ENCODE assay signal across 9 cellular contexts in genomic region chr6:52596371-52597028, GRCh38. TPM values are rescaled to one million over a fixed set of nuclear protein-coding genes. Genes with fewer than 3 reads are reported as not detected.
A peak's percentile ranks its signal among the peaks of the same experiment; 100 is the strongest.
DNase-seq lines count a peak whose midpoint lies in the region; ATAC-seq and TF ChIP-seq lines count a peak whose summit lies in the region.
"Had no signal": no experiment of that assay in that cellular context is flagged by ENCODE, and none has a peak within 500 bp of the region (broad histone marks: within the 10 kb centered on the region; RNA-seq: fewer than 3 reads in every experiment).

No MANE protein-coding gene starts in this region.

- H3K27ac ChIP-seq in SK-N-SH (ENCODE audit: low read depth in 2 of 2, low read length in 1 of 2): peak overlapping the region; percentile 86 to 97
- peak overlapping the region; percentile 90 for H3K27ac ChIP-seq in WERI-Rb-1
- peak overlapping the region; percentile 87 for H3K27ac ChIP-seq in hepatocyte
- H3K27ac ChIP-seq in thyroid gland: peak overlapping the region in 2 of 3 donors; percentile 64 to 68

- no peaks in the 10 kb centered on the region for H3K9me2 ChIP-seq in SK-N-SH
- H3K9me2 ChIP-seq in hepatocyte (replicated peaks; ENCODE audit: insufficient read depth): no peaks in the 10 kb centered on the region

- no peak for TF ChIP-seq RAD21 in SK-N-SH (IDR thresholded peaks at IDR 0.05; ENCODE audit: low read length)

- no peaks in the 10 kb centered on the region for H3K36me3 ChIP-seq in SK-N-SH (replicated peaks in 1 of 2; ENCODE audit: control insufficient read depth in 1 of 2, insufficient read depth in 2 of 2, low read length in 1 of 2)
- H3K36me3 ChIP-seq in WERI-Rb-1: no peaks in the 10 kb centered on the region
- no peaks in the 10 kb centered on the region for H3K36me3 ChIP-seq in hepatocyte (replicated peaks; ENCODE audit: insufficient read depth, low read depth)
- no peaks in the 10 kb centered on the region for H3K36me3 ChIP-seq in thyroid gland

- H3K79me2 ChIP-seq in SK-N-SH (ENCODE audit: insufficient read depth) (no peaks in the 10 kb centered on the region), hepatocyte (no peaks in the 10 kb centered on the region)

- no peak for TF ChIP-seq CTCF in SK-N-SH (IDR thresholded peaks at IDR 0.05)
- no peak for TF ChIP-seq CTCF in WERI-Rb-1 (IDR thresholded peaks at IDR 0.05; ENCODE audit: low read depth, low read length)
- TF ChIP-seq CTCF in hepatocyte (IDR thresholded peaks at IDR 0.05; ENCODE audit: poor library complexity): no peak
- no peak for TF ChIP-seq CTCF in thyroid gland (IDR thresholded peaks at IDR 0.05)

- no peak for TF ChIP-seq EP300 in SK-N-SH (IDR thresholded peaks at IDR 0.05; ENCODE audit: borderline replicate concordance in 1 of 2, low read depth in 1 of 2, low read length in 1 of 2)

- H3K4me1 ChIP-seq in SK-N-SH (ENCODE audit: control insufficient read depth in 1 of 2, insufficient read depth in 2 of 2, low read depth in 1 of 2, low read length in 1 of 2): peaks cover 41 to 58% of the 10 kb centered on the region in 2 experiments
- H3K4me1 ChIP-seq in hepatocyte (ENCODE audit: insufficient read depth): peaks cover 30% of the 10 kb centered on the region
- peaks cover 30 to 55% of the 10 kb centered on the region in 2 donors for H3K4me1 ChIP-seq in thyroid gland

- peak overlapping the region; percentile 37; the same call in 1 of the 2 replicates for H3K9ac ChIP-seq in SK-N-SH

- intact Hi-C loops in thyroid gland (cut with DNase I): loop anchor here (5.0 kb wide), 1 partner anchor 66 kb away; no protein-coding TSS in a partner anchor

- H2AFZ ChIP-seq in SK-N-SH (ENCODE audit: low read depth) (peak overlapping the region; percentile 57), hepatocyte (no peak overlapping the region)

- no peak for TF ChIP-seq POLR2A in thyroid gland (IDR thresholded peaks at IDR 0.05)

- H3K4me3 ChIP-seq in SK-N-SH (ENCODE audit: low read depth in 2 of 2, low read length in 1 of 2) (no peak overlapping the region), WERI-Rb-1 (ENCODE audit: low read depth, low read length) (peak overlapping the region; percentile 22), hepatocyte (no peak overlapping the region), thyroid gland (replicated peaks in 1 of 3) (no peak overlapping the region)
- H3K4me3 ChIP-seq: A549 had no signal

- DNase-seq in SK-N-SH (no peak), WERI-Rb-1 (no peak), hepatocyte (ENCODE audit: low spot score) (no peak), thyroid gland (no peak), OCI-M1 (lab: John Stamatoyannopoulos, UW) (no peak)

- H3K4me2 ChIP-seq in SK-N-SH (peak overlapping the region; percentile 85), hepatocyte (no peak overlapping the region)

- H3K27me3 ChIP-seq in SK-N-SH (ENCODE audit: insufficient read depth): no peaks in the 10 kb centered on the region
- H3K27me3 ChIP-seq in WERI-Rb-1 (ENCODE audit: insufficient read depth, low read depth, severe bottlenecking): no peaks in the 10 kb centered on the region
- no peaks in the 10 kb centered on the region for H3K27me3 ChIP-seq in hepatocyte
- no peaks in the 10 kb centered on the region for H3K27me3 ChIP-seq in thyroid gland

- H3F3A ChIP-seq in SK-N-SH (replicated peaks; ENCODE audit: insufficient read depth): peaks cover 37% of the 10 kb centered on the region

- H4K20me1 ChIP-seq in SK-N-SH (ENCODE audit: insufficient read depth) (no peaks in the 10 kb centered on the region), hepatocyte (ENCODE audit: insufficient read depth, poor library complexity, severe bottlenecking) (no peaks in the 10 kb centered on the region)

- POLR2A ChIA-PET in SK-N-SH (lab: Yijun Ruan, JAX): interaction anchor here (2.1 to 2.4 kb wide), 2 partner anchors 19 to 176 kb away, joined by 6 to 8 read pairs; partner anchors contain the start of genes EFHC1 and TRAM2

- 61% methylated on average over 2 of the region's 2 CpGs for WGBS in SK-N-SH (ENCODE audit: low lambda C conversion rate)
- 74% methylated on average over 2 of the region's 2 CpGs for WGBS in hepatocyte (ENCODE audit: low lambda C conversion rate, missing lambda C conversion rate)
- 70 to 74% methylated on average over 2 of the region's 2 CpGs for WGBS in thyroid gland, 2 donors

- H3K9me3 ChIP-seq in SK-N-SH (no peaks in the 10 kb centered on the region), WERI-Rb-1 (ENCODE audit: severe bottlenecking) (no peaks in the 10 kb centered on the region), hepatocyte (ENCODE audit: low read depth) (no peaks in the 10 kb centered on the region), thyroid gland (no peaks in the 10 kb centered on the region)
- H3K9me3 ChIP-seq: A549 had no signal

- ATAC-seq in SK-N-SH treated with all-trans-retinoic acid at 6 μM for 48 hours (no peak), GM21723 (IDR thresholded peaks at IDR 0.05; ENCODE audit: unreplicated experiment) (no peak), HG03175 (IDR thresholded peaks at IDR 0.05; ENCODE audit: unreplicated experiment) (no peak)

- CTCF ChIA-PET in SK-N-SH (lab: Yijun Ruan, JAX): interaction anchor here (0.6 to 7.5 kb wide), 18 partner anchors 10 to 287 kb away, joined by 3 to 86 read pairs (median 6); partner anchors contain the start of genes EFHC1 and TRAM2

TF ChIP-seq in SK-N-SH, 30 proteins besides CTCF, POLR2A, EP300 and RAD21 (continues in another document):
- TF ChIP-seq SMC3 (IDR thresholded peaks at IDR 0.05; ENCODE audit: low read depth, low read length): no peak
- no peak for TF ChIP-seq MXI1 (IDR thresholded peaks at IDR 0.05; ENCODE audit: low read depth, low read length)
- TF ChIP-seq, protein P1, sequence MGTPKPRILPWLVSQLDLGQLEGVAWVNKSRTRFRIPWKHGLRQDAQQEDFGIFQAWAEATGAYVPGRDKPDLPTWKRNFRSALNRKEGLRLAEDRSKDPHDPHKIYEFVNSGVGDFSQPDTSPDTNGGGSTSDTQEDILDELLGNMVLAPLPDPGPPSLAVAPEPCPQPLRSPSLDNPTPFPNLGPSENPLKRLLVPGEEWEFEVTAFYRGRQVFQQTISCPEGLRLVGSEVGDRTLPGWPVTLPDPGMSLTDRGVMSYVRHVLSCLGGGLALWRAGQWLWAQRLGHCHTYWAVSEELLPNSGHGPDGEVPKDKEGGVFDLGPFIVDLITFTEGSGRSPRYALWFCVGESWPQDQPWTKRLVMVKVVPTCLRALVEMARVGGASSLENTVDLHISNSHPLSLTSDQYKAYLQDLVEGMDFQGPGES (IDR thresholded peaks at IDR 0.05; ENCODE audit: low read depth, low read length): no peak
- TF ChIP-seq ELF1 (IDR thresholded peaks at IDR 0.05): no peak
- no peak for TF ChIP-seq FOXJ3 (CRISPR knock-in tag; IDR thresholded peaks at IDR 0.05)
- TF ChIP-seq EZH2phosphoT487 (IDR thresholded peaks at IDR 0.05; ENCODE audit: borderline replicate concordance, low read depth): no peak
- no peak for TF ChIP-seq SIN3A (IDR thresholded peaks at IDR 0.05; ENCODE audit: borderline replicate concordance, low read depth, low read length)
- TF ChIP-seq GABPA (IDR thresholded peaks at IDR 0.05; ENCODE audit: low read depth): no peak
- TF ChIP-seq RXRA (IDR thresholded peaks at IDR 0.05; ENCODE audit: borderline replicate concordance, low read depth): no peak
- no peak for TF ChIP-seq RFX5 (IDR thresholded peaks at IDR 0.05; ENCODE audit: low read length)
- no peak for TF ChIP-seq YY1 (IDR thresholded peaks at IDR 0.05; ENCODE audit: low read depth)
- no peak for TF ChIP-seq JUND (IDR thresholded peaks at IDR 0.05)
- no peak for TF ChIP-seq POLR2AphosphoS5 (IDR thresholded peaks at IDR 0.05; ENCODE audit: low read depth, low read length)
- TF ChIP-seq TEAD4 (IDR thresholded peaks at IDR 0.05; ENCODE audit: borderline replicate concordance, insufficient read depth): no peak
- TF ChIP-seq GATA2 (CRISPR knock-in tag; IDR thresholded peaks at IDR 0.05): no peak
- TF ChIP-seq MEF2A (IDR thresholded peaks at IDR 0.05; ENCODE audit: borderline replicate concordance, low read depth): no peak

TF ChIP-seq in SK-N-SH treated with all-trans-retinoic acid at 6 μM for 48 hours, 23 proteins besides CTCF, POLR2A, EP300 and RAD21 (continues in another document):
- TF ChIP-seq, protein P2, sequence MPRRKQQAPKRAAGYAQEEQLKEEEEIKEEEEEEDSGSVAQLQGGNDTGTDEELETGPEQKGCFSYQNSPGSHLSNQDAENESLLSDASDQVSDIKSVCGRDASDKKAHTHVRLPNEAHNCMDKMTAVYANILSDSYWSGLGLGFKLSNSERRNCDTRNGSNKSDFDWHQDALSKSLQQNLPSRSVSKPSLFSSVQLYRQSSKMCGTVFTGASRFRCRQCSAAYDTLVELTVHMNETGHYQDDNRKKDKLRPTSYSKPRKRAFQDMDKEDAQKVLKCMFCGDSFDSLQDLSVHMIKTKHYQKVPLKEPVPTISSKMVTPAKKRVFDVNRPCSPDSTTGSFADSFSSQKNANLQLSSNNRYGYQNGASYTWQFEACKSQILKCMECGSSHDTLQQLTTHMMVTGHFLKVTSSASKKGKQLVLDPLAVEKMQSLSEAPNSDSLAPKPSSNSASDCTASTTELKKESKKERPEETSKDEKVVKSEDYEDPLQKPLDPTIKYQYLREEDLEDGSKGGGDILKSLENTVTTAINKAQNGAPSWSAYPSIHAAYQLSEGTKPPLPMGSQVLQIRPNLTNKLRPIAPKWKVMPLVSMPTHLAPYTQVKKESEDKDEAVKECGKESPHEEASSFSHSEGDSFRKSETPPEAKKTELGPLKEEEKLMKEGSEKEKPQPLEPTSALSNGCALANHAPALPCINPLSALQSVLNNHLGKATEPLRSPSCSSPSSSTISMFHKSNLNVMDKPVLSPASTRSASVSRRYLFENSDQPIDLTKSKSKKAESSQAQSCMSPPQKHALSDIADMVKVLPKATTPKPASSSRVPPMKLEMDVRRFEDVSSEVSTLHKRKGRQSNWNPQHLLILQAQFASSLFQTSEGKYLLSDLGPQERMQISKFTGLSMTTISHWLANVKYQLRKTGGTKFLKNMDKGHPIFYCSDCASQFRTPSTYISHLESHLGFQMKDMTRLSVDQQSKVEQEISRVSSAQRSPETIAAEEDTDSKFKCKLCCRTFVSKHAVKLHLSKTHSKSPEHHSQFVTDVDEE (CRISPR knock-in tag; IDR thresholded peaks at IDR 0.05): no peak
- TF ChIP-seq RARB (CRISPR knock-in tag; IDR thresholded peaks at IDR 0.05) (no peak), ZC3H10 (CRISPR knock-in tag; IDR thresholded peaks at IDR 0.05) (no peak), TCF4 (CRISPR knock-in tag; IDR thresholded peaks at IDR 0.05; ENCODE audit: borderline replicate concordance) (no peak), ZFP30 (CRISPR knock-in tag; IDR thresholded peaks at IDR 0.05) (no peak), ZFP3 (CRISPR knock-in tag; IDR thresholded peaks at IDR 0.05) (no peak), SNAI2 (CRISPR knock-in tag; IDR thresholded peaks at IDR 0.05) (no peak), ESRRG (CRISPR knock-in tag; IDR thresholded peaks at IDR 0.05) (no peak)

RNA-seq across cellular contexts. Expression of gene TRAM2, which starts 19.6 kb away (rescaled TPM):
- 26.4 and 36.0 TPM in 2 replicates for polyA plus RNA-seq in SK-N-SH (2012; rRNA removed)
- polyA plus RNA-seq in SK-N-SH (2012; cell fraction: cytosol; rRNA removed): 23.9 and 25.6 TPM in 2 replicates
- polyA plus RNA-seq in SK-N-SH (2012; cell fraction: nucleus; rRNA removed): 39.6 and 52.6 TPM in 2 replicates
- 47.6 and 48.2 TPM in 2 replicates for total RNA-seq in hepatocyte
- 20.8 and 29.6 TPM in 2 replicates for polyA plus RNA-seq in hepatocyte
- 10 to 100 TPM; 16.5 to 21.8 (median 19.7) TPM for total RNA-seq in thyroid gland
